In the genomic region with DNA sequence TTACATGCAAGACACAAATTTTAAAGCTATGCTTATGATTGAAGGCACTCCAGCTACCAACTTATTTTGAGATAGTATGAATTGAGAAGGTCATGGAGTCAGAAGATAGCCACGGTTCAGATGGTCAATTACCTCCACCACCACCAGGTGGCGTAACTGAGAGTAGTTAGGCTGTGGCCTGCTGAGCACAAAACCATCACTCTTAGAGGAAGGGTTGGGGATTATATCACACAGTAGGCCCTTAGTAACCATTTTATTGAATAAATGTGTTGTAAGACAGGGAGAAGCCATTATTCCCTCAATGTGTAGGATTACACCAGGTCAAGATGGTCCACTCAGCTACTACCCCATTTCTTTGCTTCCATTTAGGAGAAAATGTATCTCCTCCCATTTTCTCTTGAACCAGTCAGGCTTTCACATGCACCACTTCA, we compare ENCODE assay signal across 8 cellular contexts. TPM values are rescaled to one million over a fixed set of nuclear protein-coding genes. Genes with fewer than 3 reads are reported as not detected.
DNase-seq lines count a peak whose midpoint lies in the region; ATAC-seq and TF ChIP-seq lines count a peak whose summit lies in the region.

No MANE protein-coding gene starts in this region.

- no peak overlapping the region for H3K27ac Mint-ChIP-seq in activated CD8-positive, alpha-beta T cell treated with anti-CD3 and anti-CD28 coated beads for 36 hours
- H3K27ac Mint-ChIP-seq in endothelial cell (ENCODE audit: unreplicated experiment), result no peak overlapping the region
- H3K27ac Mint-ChIP-seq in naive thymus-derived CD4-positive, alpha-beta T cell, result peak overlapping the region in 4 of 9 donors; percentile 0 to 68 (median 20)

- H3K9me3 ChIP-seq in naive thymus-derived CD4-positive, alpha-beta T cell (ENCODE audit: control insufficient read depth in 2 of 3, low read length in 3 of 3), result no peaks in the 10 kb centered on the region

- POLR2A ChIA-PET in AG04449 (lab: Yijun Ruan, JAX), result interaction anchor here (0.7 kb wide), 1 partner anchor 75 kb away, joined by 5 read pairs; no protein-coding TSS in a partner anchor
- POLR2A ChIA-PET in activated CD8-positive, alpha-beta T cell treated with anti-CD3 and anti-CD28 coated beads for 36 hours (lab: Charles Lee), result interaction anchor here (1.3 kb wide), 1 partner anchor 57 kb away, joined by 3 read pairs; no protein-coding TSS in a partner anchor
- POLR2A ChIA-PET in naive thymus-derived CD4-positive, alpha-beta T cell (lab: Charles Lee), result no interaction called here

- intact Hi-C loops in activated CD8-positive, alpha-beta T cell treated with anti-CD3 and anti-CD28 coated beads for 36 hours (cut with micrococcal nuclease), result loop anchor here (5.0 kb wide), 1 partner anchor 399 kb away; no protein-coding TSS in a partner anchor
- intact Hi-C loops in naive thymus-derived CD4-positive, alpha-beta T cell (cut with micrococcal nuclease), result loop anchor here (1.0 to 10.0 kb wide), 5 partner anchors 51 to 400 kb away; partner anchors contain the start of genes BBS5 (in 1 of the 2) and SSB (in 1 of the 2)

- ATAC-seq in GM18502 (IDR thresholded peaks at IDR 0.05; ENCODE audit: poor library complexity, unreplicated experiment) (peak; percentile 81), HG03095 (IDR thresholded peaks at IDR 0.05; ENCODE audit: unreplicated experiment) (peak; percentile 77)
- peak; percentile 97 for ATAC-seq in activated CD8-positive, alpha-beta T cell treated with anti-CD3 and anti-CD28 coated beads for 36 hours
- peak; percentile 92 for ATAC-seq in naive thymus-derived CD4-positive, alpha-beta T cell

- TF ChIP-seq CTCF in AG04449 (IDR thresholded peaks at IDR 0.05; ENCODE audit: insufficient read depth, low read length, missing control alignments) (peak; percentile 78), endothelial cell (IDR thresholded peaks at IDR 0.05; ENCODE audit: unreplicated experiment) (peak; percentile 93)
- TF ChIP-seq CTCF in activated CD8-positive, alpha-beta T cell treated with anti-CD3 and anti-CD28 coated beads for 36 hours (IDR thresholded peaks at IDR 0.05), result peak; percentile 83

- no peaks in the 10 kb centered on the region for H3K27me3 ChIP-seq in naive thymus-derived CD4-positive, alpha-beta T cell (ENCODE audit: control insufficient read depth in 2 of 2, insufficient read depth in 2 of 2, low read length in 2 of 2)

- H3K4me3 Mint-ChIP-seq in activated CD8-positive, alpha-beta T cell treated with anti-CD3 and anti-CD28 coated beads for 36 hours, result no peak overlapping the region
- H3K4me3 Mint-ChIP-seq in endothelial cell (ENCODE audit: unreplicated experiment), result no peak overlapping the region
- H3K4me3 Mint-ChIP-seq in naive thymus-derived CD4-positive, alpha-beta T cell, result no peak overlapping the region

- no peak for DNase-seq in AG04449 (ENCODE audit: low read depth, low spot score)
- DNase-seq in NCI-H69 (lab: John Stamatoyannopoulos, UW), result peak; percentile 55
- DNase-seq in activated CD8-positive, alpha-beta T cell treated with anti-CD3 and anti-CD28 coated beads for 36 hours, result peak; percentile 88
- peak; percentile 82 for DNase-seq in endothelial cell (ENCODE audit: low spot score)
- peak; percentile 31 to 71 (median 54) for DNase-seq in naive thymus-derived CD4-positive, alpha-beta T cell
- DNase-seq in stimulated activated naive CD4-positive, alpha-beta T cell treated with Interleukin-2 at 50 U/mL for 16 hours (lab: John Stamatoyannopoulos, UW), result peak; percentile 56

- H3K27me3 Mint-ChIP-seq in activated CD8-positive, alpha-beta T cell treated with anti-CD3 and anti-CD28 coated beads for 36 hours, result no peaks in the 10 kb centered on the region
- H3K27me3 Mint-ChIP-seq in endothelial cell (ENCODE audit: unreplicated experiment), result no peaks in the 10 kb centered on the region
- H3K27me3 Mint-ChIP-seq in naive thymus-derived CD4-positive, alpha-beta T cell, result no peaks in the 10 kb centered on the region

- peaks cover 4% of the 10 kb centered on the region for H3K36me3 Mint-ChIP-seq in activated CD8-positive, alpha-beta T cell treated with anti-CD3 and anti-CD28 coated beads for 36 hours (ENCODE audit: low read depth)
- H3K36me3 Mint-ChIP-seq in endothelial cell (ENCODE audit: low read depth, unreplicated experiment), result no peaks in the 10 kb centered on the region
- peaks cover 0 to 15% (median 0%) of the 10 kb centered on the region in 5 donors for H3K36me3 Mint-ChIP-seq in naive thymus-derived CD4-positive, alpha-beta T cell

- H3K27ac ChIP-seq in naive thymus-derived CD4-positive, alpha-beta T cell (ENCODE audit: low read depth, low read length), result no peak overlapping the region

- CTCF ChIA-PET in AG04449 (lab: Yijun Ruan, JAX), result interaction anchor here (0.6 to 2.5 kb wide), 37 partner anchors 8 to 402 kb away, joined by 3 to 16 read pairs (median 4); partner anchors contain the start of genes FASTKD1 and KLHL41
- CTCF ChIA-PET in activated CD8-positive, alpha-beta T cell treated with anti-CD3 and anti-CD28 coated beads for 36 hours (lab: Charles Lee), result interaction anchor here (0.6 to 1.8 kb wide), 26 partner anchors 8 to 414 kb away, joined by 3 to 9 read pairs (median 4); partner anchors contain the start of genes BBS5 and KLHL41
- CTCF ChIA-PET in naive thymus-derived CD4-positive, alpha-beta T cell (lab: Charles Lee), result interaction anchor here (0.7 to 1.8 kb wide), 5 partner anchors 19 to 436 kb away, joined by 3 to 10 read pairs (median 4); partner anchors contain the start of gene KLHL41

- H3K4me3 ChIP-seq in AG04449 (ENCODE audit: low read depth, low read length), result no peak overlapping the region
- H3K4me3 ChIP-seq in naive thymus-derived CD4-positive, alpha-beta T cell (ENCODE audit: low read length), result no peak overlapping the region

- H3K9me3 Mint-ChIP-seq in activated CD8-positive, alpha-beta T cell treated with anti-CD3 and anti-CD28 coated beads for 36 hours, result no peaks in the 10 kb centered on the region
- no peaks in the 10 kb centered on the region for H3K9me3 Mint-ChIP-seq in endothelial cell (ENCODE audit: unreplicated experiment)
- H3K9me3 Mint-ChIP-seq in naive thymus-derived CD4-positive, alpha-beta T cell, result peaks cover 0 to 1% (median 0%) of the 10 kb centered on the region in 11 donors

- peaks cover 0 to 7% (median 0%) of the 10 kb centered on the region in 3 experiments for H3K36me3 ChIP-seq in naive thymus-derived CD4-positive, alpha-beta T cell (ENCODE audit: control insufficient read depth in 2 of 3, insufficient read depth in 3 of 3, low read length in 3 of 3)

- H3K4me1 ChIP-seq in naive thymus-derived CD4-positive, alpha-beta T cell (ENCODE audit: control insufficient read depth in 2 of 2, insufficient read depth in 2 of 2, low read length in 2 of 2), result no peaks in the 10 kb centered on the region

- H3K4me1 Mint-ChIP-seq in activated CD8-positive, alpha-beta T cell treated with anti-CD3 and anti-CD28 coated beads for 36 hours (ENCODE audit: low read depth), result no peaks in the 10 kb centered on the region
- H3K4me1 Mint-ChIP-seq in endothelial cell (ENCODE audit: unreplicated experiment), result peaks cover 2% of the 10 kb centered on the region
- H3K4me1 Mint-ChIP-seq in naive thymus-derived CD4-positive, alpha-beta T cell, result peaks cover 0 to 8% (median 0%) of the 10 kb centered on the region in 7 donors

RNA-seq across cellular contexts. Expression of gene KLHL41, which starts 18.8 kb away (rescaled TPM):
- total RNA-seq in activated CD8-positive, alpha-beta T cell treated with anti-CD3 and anti-CD28 coated beads for 36 hours, result under 1 TPM in 1 of 2 experiments, not detected in 1; 0.34 TPM
- total RNA-seq in endothelial cell (ENCODE audit: unreplicated experiment), result 0.10 TPM
- 1 to 10 TPM in 1 of 5 experiments, under 1 TPM in 2, not detected in 2; 0.41 to 1.1 (median 0.51) TPM for total RNA-seq in naive thymus-derived CD4-positive, alpha-beta T cell
- under 1 TPM in 1 of 2 donors, not detected in 1; 0.20 TPM for polyA plus RNA-seq in naive thymus-derived CD4-positive, alpha-beta T cell

RNA-seq across cellular contexts. Expression of gene FASTKD1, which starts 45.4 kb away (rescaled TPM):
- 10 to 100 TPM; 55.4 to 60.2 TPM for total RNA-seq in activated CD8-positive, alpha-beta T cell treated with anti-CD3 and anti-CD28 coated beads for 36 hours
- total RNA-seq in endothelial cell (ENCODE audit: unreplicated experiment), result 33.7 TPM
- 10 to 100 TPM; 13.5 to 43.5 (median 31.0) TPM for total RNA-seq in naive thymus-derived CD4-positive, alpha-beta T cell
- 10 to 100 TPM; 16.3 to 16.6 TPM for polyA plus RNA-seq in naive thymus-derived CD4-positive, alpha-beta T cell

RNA-seq across cellular contexts. Expression of gene BBS5, which starts 49.0 kb away (rescaled TPM):
- total RNA-seq in activated CD8-positive, alpha-beta T cell treated with anti-CD3 and anti-CD28 coated beads for 36 hours, result 1 to 10 TPM; 2.6 to 3.2 TPM
- 3.2 TPM for total RNA-seq in endothelial cell (ENCODE audit: unreplicated experiment)
- total RNA-seq in naive thymus-derived CD4-positive, alpha-beta T cell, result 1 to 10 TPM; 2.0 to 3.8 (median 2.6) TPM
- 1 to 10 TPM; 1.3 to 1.6 TPM for polyA plus RNA-seq in naive thymus-derived CD4-positive, alpha-beta T cell

RNA-seq across cellular contexts. Expression of gene PPIG, which starts 55.9 kb away (rescaled TPM):
- 10 to 100 TPM; 54.9 to 62.0 TPM for total RNA-seq in activated CD8-positive, alpha-beta T cell treated with anti-CD3 and anti-CD28 coated beads for 36 hours
- total RNA-seq in endothelial cell (ENCODE audit: unreplicated experiment), result 50.8 TPM
- total RNA-seq in naive thymus-derived CD4-positive, alpha-beta T cell, result 10 to 100 TPM; 50.6 to 86.1 (median 73.7) TPM
- polyA plus RNA-seq in naive thymus-derived CD4-positive, alpha-beta T cell, result 100 to 1,000 TPM in 1 of 2 donors, 10 to 100 TPM in 1; 71.8 to 104 TPM
